In the genomic region with DNA sequence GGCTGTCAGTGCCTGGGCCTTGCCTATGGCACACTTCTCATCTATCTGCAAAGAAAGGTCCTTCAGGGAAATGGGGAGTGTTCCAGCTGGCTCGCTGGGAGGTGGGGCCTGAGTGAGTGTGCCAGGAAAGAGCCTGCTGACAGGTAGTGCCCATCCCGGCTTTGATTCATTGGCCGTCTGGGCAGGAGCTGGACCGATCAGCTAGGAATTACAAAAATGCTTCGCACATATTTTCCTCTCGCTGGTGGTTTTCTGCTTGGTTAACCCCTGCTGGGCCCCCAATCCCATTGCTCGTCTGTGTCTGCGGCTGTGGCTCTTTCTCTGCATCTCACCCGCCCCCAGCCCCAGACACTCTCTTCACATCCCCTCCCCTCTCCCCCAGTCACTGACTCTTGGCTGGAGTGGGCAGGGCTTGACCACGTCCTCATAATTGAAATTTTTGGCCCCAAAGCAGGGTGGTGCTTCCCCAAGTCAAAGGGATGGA, we compare ENCODE assay signal across 12 cellular contexts. TPM values are rescaled to one million over a fixed set of nuclear protein-coding genes. Genes with fewer than 3 reads are reported as not detected.
DNase-seq lines count a peak whose midpoint lies in the region; ATAC-seq, FAIRE-seq and TF ChIP-seq lines count a peak whose summit lies in the region.
"Had no signal": no experiment of that assay in that cellular context is flagged by ENCODE, and none has a peak within 500 bp of the region (broad histone marks: within the 10 kb centered on the region; RNA-seq: fewer than 3 reads in every experiment).

No MANE protein-coding gene starts in this region.

- DNase-seq in RPMI7951 (ENCODE audit: low read depth) (peak; percentile 82), epithelial cell of proximal tubule (ENCODE audit: low read depth) (peak; percentile 87), osteocyte (ENCODE audit: extremely low spot score, unreplicated experiment) (peak; percentile 89), foreskin keratinocyte (no peak), cortex of kidney (lab: John Stamatoyannopoulos, UW) (no peak)
- DNase-seq: esophagus squamous epithelium, NCI-H1694 treated with DMSO at 0.1 percent for 48 hours had no signal

- H3K27me3 Mint-ChIP-seq in osteocyte (ENCODE audit: unreplicated experiment) = no peaks in the 10 kb centered on the region

- H3K36me3 Mint-ChIP-seq in osteocyte (ENCODE audit: unreplicated experiment) = no peaks in the 10 kb centered on the region

- H3K4me3 ChIP-seq in epithelial cell of proximal tubule (ENCODE audit: low read depth, low read length) = no peak overlapping the region
- H3K4me3 ChIP-seq: esophagus squamous epithelium had no signal

- H3K27me3 ChIP-seq in foreskin keratinocyte = peaks cover 6% of the 10 kb centered on the region

- peak; percentile 99 for FAIRE-seq in G401.6 (lab: Jason Lieb, UNC)

- no peaks in the 10 kb centered on the region for H3K9me3 Mint-ChIP-seq in osteocyte (ENCODE audit: unreplicated experiment)
- H3K9me3 Mint-ChIP-seq: activated T-helper 1 cell treated with anti-CD3 and anti-CD28 coated beads, Interleukin-12 subunit alpha, Interleukin-12 subunit beta, Interleukin-2, Interleukin-4 antibody, amounts not matched to agents 30 ng/mL and 10 ng/mL and 1 ng/mL, durations not matched to agents 14 hours and 24 hours and 36 hours; neural crest cell had no signal

- H3K27ac Mint-ChIP-seq in osteocyte (ENCODE audit: unreplicated experiment) = peak overlapping the region; percentile 90
- H3K27ac Mint-ChIP-seq: activated T-helper 1 cell treated with anti-CD3 and anti-CD28 coated beads, Interleukin-12 subunit alpha, Interleukin-12 subunit beta, Interleukin-2, Interleukin-4 antibody, amounts not matched to agents 30 ng/mL and 10 ng/mL and 1 ng/mL, durations not matched to agents 14 hours and 24 hours and 36 hours had no signal

- H3K4me1 ChIP-seq in foreskin keratinocyte = no peaks in the 10 kb centered on the region

- no peak for ATAC-seq in HG02885 (IDR thresholded peaks at IDR 0.05; ENCODE audit: poor library complexity, unreplicated experiment)
- ATAC-seq in foreskin keratinocyte = no peak
- no peak for ATAC-seq in GM19023 (IDR thresholded peaks at IDR 0.05; ENCODE audit: unreplicated experiment)

- no peak for TF ChIP-seq CTCF in epithelial cell of proximal tubule (conservative IDR thresholded peaks at IDR 0.05; ENCODE audit: low read depth, low read length)
- no peak for TF ChIP-seq CTCF in osteocyte (IDR thresholded peaks at IDR 0.05)
- TF ChIP-seq CTCF in foreskin keratinocyte (conservative IDR thresholded peaks at IDR 0.05) = no peak

- peaks cover 60% of the 10 kb centered on the region for H3K4me1 Mint-ChIP-seq in osteocyte (ENCODE audit: unreplicated experiment)

- H3K4me3 Mint-ChIP-seq in osteocyte (ENCODE audit: unreplicated experiment) = no peak overlapping the region
- H3K4me3 Mint-ChIP-seq: activated T-helper 1 cell treated with anti-CD3 and anti-CD28 coated beads, Interleukin-12 subunit alpha, Interleukin-12 subunit beta, Interleukin-2, Interleukin-4 antibody, amounts not matched to agents 30 ng/mL and 10 ng/mL and 1 ng/mL, durations not matched to agents 14 hours and 24 hours and 36 hours; neural crest cell had no signal

- no peak overlapping the region for H3K27ac ChIP-seq in foreskin keratinocyte
- H3K27ac ChIP-seq: esophagus squamous epithelium had no signal

RNA-seq across cellular contexts. Expression of a gene that starts 10.8 kb away (rescaled TPM):
- 3.1 and 4.1 TPM in 2 replicates for total RNA-seq in RPMI7951 (2014; rRNA removed; shearing (Covaris generic))
- total RNA-seq in epithelial cell of proximal tubule (48.7 and 49.8 TPM in 2 replicates), osteocyte (13.7 and 15.5 TPM in 2 replicates), foreskin keratinocyte (0.17 and 0.25 TPM in 2 replicates)
- 0.18 and 0.19 TPM in 2 replicates for polyA plus RNA-seq in foreskin keratinocyte

RNA-seq across cellular contexts. Expression of a gene that starts 30.9 kb away (rescaled TPM):
- not detected in 2 replicates for total RNA-seq in RPMI7951 (2014; rRNA removed; shearing (Covaris generic))
- total RNA-seq in epithelial cell of proximal tubule = not detected in 2 replicates
- total RNA-seq in osteocyte = not detected in 2 replicates
- not detected in 2 replicates for total RNA-seq in foreskin keratinocyte
- not detected in 2 replicates for polyA plus RNA-seq in foreskin keratinocyte
- total RNA-seq: neural crest cell had no signal

RNA-seq across cellular contexts. Expression of a gene that starts 53.6 kb away (rescaled TPM):
- total RNA-seq in RPMI7951 (2014; rRNA removed; shearing (Covaris generic)) = 9.6 and 16.6 TPM in 2 replicates
- 6.4 and 14.3 TPM in 2 replicates for total RNA-seq in epithelial cell of proximal tubule
- total RNA-seq in osteocyte = 11.8 and 12.2 TPM in 2 replicates
- 3.2 and 3.5 TPM in 2 replicates for total RNA-seq in foreskin keratinocyte
- polyA plus RNA-seq in foreskin keratinocyte = 2.4 and 3.1 TPM in 2 replicates

Comparison
In these comparisons a context has a peak if more than half of its experiments do, and no peak if none do; other contexts are left out.
1. DNase-seq: peak in RPMI7951 (single experiment), epithelial cell of proximal tubule (single experiment) and osteocyte (single experiment); none in foreskin keratinocyte (0 of 2) and cortex of kidney (single experiment).